21 cellular contexts compared by ENCODE assay signal in genomic region chr22:35528967-35529366, GRCh38. TPM values are rescaled to one million over a fixed set of nuclear protein-coding genes. Genes with fewer than 3 reads are reported as not detected.
"Had no signal": no experiment of that assay in that cellular context is flagged by ENCODE, and none has a peak within 500 bp of the region (broad histone marks: within the 10 kb centered on the region; RNA-seq: fewer than 3 reads in every experiment).

No MANE protein-coding gene starts in this region.

- H3K27ac ChIP-seq: heart left ventricle, pancreas, prostate gland, right lobe of liver, testis, tibial nerve, upper lobe of right lung, vagina had no signal

- H3K9me3 ChIP-seq: pancreas, prostate gland, right lobe of liver, testis, upper lobe of right lung, vagina had no signal

- H3K36me3 Mint-ChIP-seq: naive B cell had no signal

- H3K4me1 ChIP-seq: pancreas, prostate gland, right lobe of liver, upper lobe of right lung had no signal

- H3K27me3 ChIP-seq: heart left ventricle, pancreas, right lobe of liver, testis, upper lobe of right lung, vagina had no signal

- H3K27ac Mint-ChIP-seq: nephron; stimulated activated naive B cell treated with anti-CD40 and anti-IgM and Interleukin-4, amounts not matched to agents 10 μg/mL and 1 μg/mL and 100 μg/mL, for 72 hours; stimulated activated naive CD8-positive, alpha-beta T cell treated with anti-CD3 and anti-CD28 coated beads, Interleukin-15, amount 100 ng/mL, for 72 hours had no signal

- H3K4me1 Mint-ChIP-seq: stimulated activated naive CD8-positive, alpha-beta T cell treated with anti-CD3 and anti-CD28 coated beads, Interleukin-15, amount 100 ng/mL, for 72 hours had no signal

- DNase-seq: effector CD4-positive, alpha-beta T cell; heart left ventricle; hippocampal formation; mesendoderm; naive B cell; occipital lobe; pancreas; right lobe of liver; stimulated activated CD4-positive, alpha-beta T cell treated with anti-CD3 and anti-CD28 coated beads, Interleukin-2, amount 100 ng/mL, for 24 hours; stimulated activated CD4-positive, alpha-beta T cell treated with anti-CD3 and anti-CD28 coated beads, Interleukin-4, amount 100 ng/mL, for 4 hours; stimulated activated naive B cell treated with anti-CD40 and anti-IgM and Interleukin-4, amounts not matched to agents 10 μg/mL and 1 μg/mL and 100 μg/mL, for 72 hours; stimulated activated naive CD8-positive, alpha-beta T cell treated with anti-CD3 and anti-CD28 coated beads, Interleukin-15, amount 100 ng/mL, for 72 hours; testis; upper lobe of right lung had no signal

- H3K36me3 ChIP-seq: heart left ventricle, pancreas, prostate gland, right lobe of liver, tibial nerve, upper lobe of right lung, vagina had no signal

- H3K27me3 Mint-ChIP-seq: stimulated activated naive CD8-positive, alpha-beta T cell treated with anti-CD3 and anti-CD28 coated beads, Interleukin-15, amount 100 ng/mL, for 72 hours had no signal

- H3K4me3 Mint-ChIP-seq: naive B cell; nephron; stimulated activated naive B cell treated with anti-CD40 and anti-IgM and Interleukin-4, amounts not matched to agents 10 μg/mL and 1 μg/mL and 100 μg/mL, for 72 hours; stimulated activated naive CD8-positive, alpha-beta T cell treated with anti-CD3 and anti-CD28 coated beads, Interleukin-15, amount 100 ng/mL, for 72 hours had no signal

- H3K4me3 ChIP-seq: heart left ventricle, pancreas, prostate gland, right lobe of liver, testis, tibial nerve, upper lobe of right lung, vagina had no signal

- FAIRE-seq: frontal cortex, pancreas had no signal

- H3K9me3 Mint-ChIP-seq: stimulated activated naive B cell treated with anti-CD40 and anti-IgM and Interleukin-4, amounts not matched to agents 10 μg/mL and 1 μg/mL and 100 μg/mL, for 72 hours; stimulated activated naive CD8-positive, alpha-beta T cell treated with anti-CD3 and anti-CD28 coated beads, Interleukin-15, amount 100 ng/mL, for 72 hours had no signal

- ATAC-seq: heart left ventricle; pancreas; right lobe of liver; stimulated activated naive B cell treated with anti-CD40 and anti-IgM and Interleukin-4, amounts not matched to agents 10 μg/mL and 1 μg/mL and 100 μg/mL, for 72 hours; stimulated activated naive CD8-positive, alpha-beta T cell treated with anti-CD3 and anti-CD28 coated beads, Interleukin-15, amount 100 ng/mL, for 72 hours; upper lobe of right lung had no signal

RNA-seq across cellular contexts. Expression of gene RASD2, which starts 11.7 kb away (rescaled TPM):
- total RNA-seq: dermis microvascular lymphatic vessel endothelial cell, lung microvascular endothelial cell had no signal
